ENCODE assay signal across 13 cellular contexts in genomic region chr7:149241695-149242094, GRCh38. TPM values are rescaled to one million over a fixed set of nuclear protein-coding genes. Genes with fewer than 3 reads are reported as not detected.
A peak's percentile ranks its signal among the peaks of the same experiment; 100 is the strongest.
DNase-seq lines count a peak whose midpoint lies in the region; ATAC-seq and TF ChIP-seq lines count a peak whose summit lies in the region.
"Had no signal": no experiment of that assay in that cellular context is flagged by ENCODE, and none has a peak within 500 bp of the region (broad histone marks: within the 10 kb centered on the region; RNA-seq: fewer than 3 reads in every experiment).

No MANE protein-coding gene starts in this region.

- no peak overlapping the region for H3K27ac ChIP-seq in CD4-positive, CD25-positive, alpha-beta regulatory T cell (ENCODE audit: insufficient read depth, low read length, poor library complexity, severe bottlenecking)
- no peak overlapping the region for H3K27ac ChIP-seq in CD8-positive, alpha-beta memory T cell (ENCODE audit: low read depth, low read length)
- no peak overlapping the region for H3K27ac ChIP-seq in dorsolateral prefrontal cortex
- H3K27ac ChIP-seq: pancreas had no signal

- no peak for DNase-seq in CD4-positive, CD25-positive, alpha-beta regulatory T cell
- DNase-seq in CD8-positive, alpha-beta memory T cell, result no peak
- no peak for DNase-seq in mesothelial cell of epicardium (ENCODE audit: low spot score in 2 of 2, unreplicated experiment in 2 of 2)
- DNase-seq in RPMI8226, result no peak
- DNase-seq in dorsolateral prefrontal cortex, result no peak
- no peak for DNase-seq in COLO668 (lab: John Stamatoyannopoulos, UW; ENCODE audit: unreplicated experiment)
- DNase-seq: foreskin melanocyte, NCI-H187 treated with DMSO at 0.1 percent for 48 hours, NCI-H226, pancreas had no signal

- peak overlapping the region in 1 of 3 donors; percentile 36 for H3K27ac Mint-ChIP-seq in CD4-positive, CD25-positive, alpha-beta regulatory T cell
- no peak overlapping the region for H3K27ac Mint-ChIP-seq in CD8-positive, alpha-beta memory T cell
- peak overlapping the region; percentile 48 for H3K27ac Mint-ChIP-seq in activated T-helper 17 cell treated with anti-CD3 and anti-CD28 coated beads, Interleukin-2, amount 50 U/mL, for 72 hours
- no peak overlapping the region for H3K27ac Mint-ChIP-seq in mesothelial cell of epicardium

- H3K9me3 ChIP-seq in CD4-positive, CD25-positive, alpha-beta regulatory T cell (ENCODE audit: control insufficient read depth in 2 of 2, low read length in 2 of 2), result no peaks in the 10 kb centered on the region
- no peaks in the 10 kb centered on the region for H3K9me3 ChIP-seq in CD8-positive, alpha-beta memory T cell (ENCODE audit: low read length)
- H3K9me3 ChIP-seq: HAP-1, pancreas had no signal

- H3K36me3 Mint-ChIP-seq in CD4-positive, CD25-positive, alpha-beta regulatory T cell, result peaks cover 7% of the 10 kb centered on the region
- H3K36me3 Mint-ChIP-seq in CD8-positive, alpha-beta memory T cell, result peaks cover 3 to 14% (median 4%) of the 10 kb centered on the region in 3 donors
- H3K36me3 Mint-ChIP-seq in activated T-helper 17 cell treated with anti-CD3 and anti-CD28 coated beads, Interleukin-2, amount 50 U/mL, for 72 hours (ENCODE audit: low read depth), result peaks cover 35% of the 10 kb centered on the region
- peaks cover 27% of the 10 kb centered on the region for H3K36me3 Mint-ChIP-seq in mesothelial cell of epicardium

- peaks cover 22% of the 10 kb centered on the region for H3K4me1 ChIP-seq in CD4-positive, CD25-positive, alpha-beta regulatory T cell (ENCODE audit: control insufficient read depth, insufficient read depth, low read length, poor library complexity, severe bottlenecking)
- peaks cover 22% of the 10 kb centered on the region for H3K4me1 ChIP-seq in CD8-positive, alpha-beta memory T cell (ENCODE audit: insufficient read depth, low read length)

- H3K4me1 Mint-ChIP-seq in CD4-positive, CD25-positive, alpha-beta regulatory T cell, result peaks cover 13 to 54% (median 39%) of the 10 kb centered on the region in 4 donors
- H3K4me1 Mint-ChIP-seq in CD8-positive, alpha-beta memory T cell, result peaks cover 38 to 53% (median 48%) of the 10 kb centered on the region in 3 donors
- peaks cover 31% of the 10 kb centered on the region for H3K4me1 Mint-ChIP-seq in activated T-helper 17 cell treated with anti-CD3 and anti-CD28 coated beads, Interleukin-2, amount 50 U/mL, for 72 hours
- H3K4me1 Mint-ChIP-seq in mesothelial cell of epicardium, result peaks cover 14% of the 10 kb centered on the region

- H3K9me3 Mint-ChIP-seq in CD4-positive, CD25-positive, alpha-beta regulatory T cell, result no peaks in the 10 kb centered on the region
- H3K9me3 Mint-ChIP-seq in CD8-positive, alpha-beta memory T cell, result peaks cover 0 to 2% (median 0%) of the 10 kb centered on the region in 5 donors
- H3K9me3 Mint-ChIP-seq in activated T-helper 17 cell treated with anti-CD3 and anti-CD28 coated beads, Interleukin-2, amount 50 U/mL, for 72 hours, result peaks cover 3% of the 10 kb centered on the region
- H3K9me3 Mint-ChIP-seq in mesothelial cell of epicardium, result peaks cover 9% of the 10 kb centered on the region

- H3K27me3 Mint-ChIP-seq in CD4-positive, CD25-positive, alpha-beta regulatory T cell, result no peaks in the 10 kb centered on the region
- H3K27me3 Mint-ChIP-seq in CD8-positive, alpha-beta memory T cell, result peaks cover 1 to 6% of the 10 kb centered on the region in 2 donors
- H3K27me3 Mint-ChIP-seq in activated T-helper 17 cell treated with anti-CD3 and anti-CD28 coated beads, Interleukin-2, amount 50 U/mL, for 72 hours, result peaks cover 3% of the 10 kb centered on the region
- peaks cover 2% of the 10 kb centered on the region for H3K27me3 Mint-ChIP-seq in mesothelial cell of epicardium (ENCODE audit: low read depth)

- CTCF ChIA-PET in CD8-positive, alpha-beta memory T cell (lab: Charles Lee), result interaction anchor here (0.7 to 2.8 kb wide), 3 partner anchors 20 to 458 kb away, joined by 3 to 14 read pairs (median 5); partner anchors contain the start of gene ZNF783

- POLR2A ChIA-PET in CD8-positive, alpha-beta memory T cell (lab: Charles Lee), result interaction anchor here (0.7 kb wide), 1 partner anchor 224 kb away, joined by 7 read pairs; no protein-coding TSS in a partner anchor

- intact Hi-C loops in dorsolateral prefrontal cortex (cut with DNase I), result loop anchor here in 1 of 2 donors (5.0 kb wide), 1 partner anchor 256 kb away; the partner anchor contains the start of gene ZNF746

- TF ChIP-seq CTCF in mesothelial cell of epicardium (IDR thresholded peaks at IDR 0.05; ENCODE audit: unreplicated experiment), result no peak
- TF ChIP-seq CTCF in dorsolateral prefrontal cortex (IDR thresholded peaks at IDR 0.05 in 54 of 56, conservative IDR thresholded peaks at IDR 0.05 in 2 of 56; ENCODE audit: low read depth in 1 of 56, partially characterized antibody in 56 of 56), result no peak

- H3K4me3 ChIP-seq in CD4-positive, CD25-positive, alpha-beta regulatory T cell (ENCODE audit: low read depth, low read length), result no peak overlapping the region
- H3K4me3 ChIP-seq in CD8-positive, alpha-beta memory T cell (ENCODE audit: low read length), result no peak overlapping the region
- H3K4me3 ChIP-seq in dorsolateral prefrontal cortex, result no peak overlapping the region
- H3K4me3 ChIP-seq: HAP-1, pancreas had no signal

- no peak for ATAC-seq in CD4-positive, CD25-positive, alpha-beta regulatory T cell (ENCODE audit: low read depth in 2 of 2)
- ATAC-seq in activated T-helper 17 cell treated with anti-CD3 and anti-CD28 coated beads, Interleukin-2, amount 50 U/mL, for 72 hours (replicated peaks), result no peak
- ATAC-seq: pancreas, SK-N-SH treated with all-trans-retinoic acid at 6 μM for 48 hours had no signal

- H3K4me3 Mint-ChIP-seq in CD4-positive, CD25-positive, alpha-beta regulatory T cell, result peak overlapping the region; percentile 75 to 95 (median 90)
- H3K4me3 Mint-ChIP-seq in CD8-positive, alpha-beta memory T cell, result peak overlapping the region; percentile 24 to 96 (median 46)
- H3K4me3 Mint-ChIP-seq in activated T-helper 17 cell treated with anti-CD3 and anti-CD28 coated beads, Interleukin-2, amount 50 U/mL, for 72 hours, result peak overlapping the region; percentile 93
- peak overlapping the region; percentile 33 for H3K4me3 Mint-ChIP-seq in mesothelial cell of epicardium

- H3K27me3 ChIP-seq in CD4-positive, CD25-positive, alpha-beta regulatory T cell (ENCODE audit: control insufficient read depth, insufficient read depth, low read length), result no peaks in the 10 kb centered on the region
- H3K27me3 ChIP-seq in CD8-positive, alpha-beta memory T cell (ENCODE audit: insufficient read depth, low read length, poor library complexity, severe bottlenecking), result no peaks in the 10 kb centered on the region
- H3K27me3 ChIP-seq in dorsolateral prefrontal cortex, result no peaks in the 10 kb centered on the region
- H3K27me3 ChIP-seq: pancreas had no signal

- no peaks in the 10 kb centered on the region for H3K36me3 ChIP-seq in CD4-positive, CD25-positive, alpha-beta regulatory T cell (ENCODE audit: control insufficient read depth, insufficient read depth, low read length)
- H3K36me3 ChIP-seq in CD8-positive, alpha-beta memory T cell (ENCODE audit: insufficient read depth, low read length), result no peaks in the 10 kb centered on the region
- H3K36me3 ChIP-seq: HAP-1, pancreas had no signal

RNA-seq across cellular contexts. Expression of gene ZNF212, which starts 2.2 kb away (rescaled TPM):
- 14.2 TPM for total RNA-seq in CD4-positive, CD25-positive, alpha-beta regulatory T cell
- polyA plus RNA-seq in CD4-positive, CD25-positive, alpha-beta regulatory T cell, result 10 to 100 TPM in 1 of 4 donors, 1 to 10 TPM in 3; 3.3 to 12.6 (median 6.4) TPM
- 10 to 100 TPM; 14.7 to 16.6 TPM for total RNA-seq in CD8-positive, alpha-beta memory T cell
- polyA plus RNA-seq in CD8-positive, alpha-beta memory T cell, result 8.6 TPM
- 10 to 100 TPM in 1 of 2 donors, 1 to 10 TPM in 1; 9.3 to 19.5 TPM for total RNA-seq in activated T-helper 17 cell treated with anti-CD3 and anti-CD28 coated beads, Interleukin-2, amount 50 U/mL, for 72 hours
- total RNA-seq in mesothelial cell of epicardium (20.5 to 20.8 TPM (median 20.5 TPM) in 3 replicates), dorsolateral prefrontal cortex (10 to 100 TPM in 83 of 120 experiments, 1 to 10 TPM in 37; 7.7 to 14.7 (median 10.7) TPM)

RNA-seq across cellular contexts. Expression of gene ZNF783, which starts 20.3 kb away (rescaled TPM):
- total RNA-seq in CD4-positive, CD25-positive, alpha-beta regulatory T cell, result 30.2 TPM
- polyA plus RNA-seq in CD4-positive, CD25-positive, alpha-beta regulatory T cell, result 1 to 10 TPM; 2.7 to 5.3 (median 4.7) TPM
- total RNA-seq in CD8-positive, alpha-beta memory T cell, result 10 to 100 TPM; 19.7 to 20.4 TPM
- 5.0 TPM for polyA plus RNA-seq in CD8-positive, alpha-beta memory T cell
- total RNA-seq in activated T-helper 17 cell treated with anti-CD3 and anti-CD28 coated beads, Interleukin-2, amount 50 U/mL, for 72 hours, result 10 to 100 TPM; 12.7 to 17.3 TPM
- total RNA-seq in mesothelial cell of epicardium (34.9 to 37.0 TPM (median 35.5 TPM) in 3 replicates), dorsolateral prefrontal cortex (10 to 100 TPM; 15.2 to 39.8 (median 23.8) TPM)

RNA-seq across cellular contexts. Expression of gene ZNF282, which starts 46.3 kb away (rescaled TPM):
- total RNA-seq in CD4-positive, CD25-positive, alpha-beta regulatory T cell, result 18.6 TPM
- polyA plus RNA-seq in CD4-positive, CD25-positive, alpha-beta regulatory T cell, result 1 to 10 TPM in 3 of 4 donors, under 1 TPM in 1; 0.83 to 1.4 (median 1.2) TPM
- 10 to 100 TPM; 35.8 to 36.6 TPM for total RNA-seq in CD8-positive, alpha-beta memory T cell
- 1.5 TPM for polyA plus RNA-seq in CD8-positive, alpha-beta memory T cell
- 100 to 1,000 TPM; 103 to 105 TPM for total RNA-seq in activated T-helper 17 cell treated with anti-CD3 and anti-CD28 coated beads, Interleukin-2, amount 50 U/mL, for 72 hours
- total RNA-seq in mesothelial cell of epicardium, result 40.4 to 47.0 TPM (median 42.6 TPM) in 3 replicates
- 10 to 100 TPM; 14.8 to 29.7 (median 20.7) TPM for total RNA-seq in dorsolateral prefrontal cortex

Comparison
In these comparisons a context has a peak if more than half of its experiments do, and no peak if none do; other contexts are left out.
1. H3K4me3 Mint-ChIP-seq: peak in every context shown above with its lines; median percentile 93 in activated T-helper 17 cell treated with anti-CD3 and anti-CD28 coated beads, Interleukin-2, amount 50 U/mL, for 72 hours; 90 in CD4-positive, CD25-positive, alpha-beta regulatory T cell; 46 in CD8-positive, alpha-beta memory T cell; 33 in mesothelial cell of epicardium.